19 cellular contexts compared by ENCODE assay signal in genomic region chr12:10557329-10557728, GRCh38. TPM values are rescaled to one million over a fixed set of nuclear protein-coding genes. Genes with fewer than 3 reads are reported as not detected.
A peak's percentile ranks its signal among the peaks of the same experiment; 100 is the strongest.
DNase-seq lines count a peak whose midpoint lies in the region; ATAC-seq, FAIRE-seq and TF ChIP-seq lines count a peak whose summit lies in the region.
"Had no signal": no experiment of that assay in that cellular context is flagged by ENCODE, and none has a peak within 500 bp of the region (broad histone marks: within the 10 kb centered on the region; RNA-seq: fewer than 3 reads in every experiment).

No MANE protein-coding gene starts in this region.

- peaks cover 3% of the 10 kb centered on the region; the same call in 1 of the 2 replicates for H3K36me3 Mint-ChIP-seq in WTC11
- H3K36me3 Mint-ChIP-seq in natural killer cell treated with Interleukin-12 subunit alpha and Interleukin-12 subunit beta and Interleukin-15 and Interleukin-18, amount 100 ng/mL, for 72 hours: peaks cover 43% of the 10 kb centered on the region
- H3K36me3 Mint-ChIP-seq in activated naive CD4-positive, alpha-beta T cell treated with anti-CD3 and anti-CD28 coated beads for 36 hours (ENCODE audit: low read depth): no peaks in the 10 kb centered on the region
- H3K36me3 Mint-ChIP-seq: activated naive CD4-positive, alpha-beta T cell treated with anti-CD3 and anti-CD28 coated beads, Interleukin-2, amount 10 ng/mL, durations not matched to agents 7 days and 5 days; brain; memory B cell had no signal

- POLR2A ChIA-PET in WTC11 (lab: Charles Lee): no interaction called here

- CTCF ChIA-PET in WTC11 (lab: Charles Lee): interaction anchor here (1.1 to 1.5 kb wide), 2 partner anchors 190 to 192 kb away, joined by 3 to 5 read pairs; no protein-coding TSS in a partner anchor
- CTCF ChIA-PET in activated naive CD4-positive, alpha-beta T cell treated with anti-CD3 and anti-CD28 coated beads for 36 hours (lab: Charles Lee): interaction anchor here (2.3 kb wide), 1 partner anchor 321 kb away, joined by 5 read pairs; no protein-coding TSS in a partner anchor

- no peak for DNase-seq in WTC11 (ENCODE audit: low spot score)
- DNase-seq in natural killer cell treated with Interleukin-12 subunit alpha and Interleukin-12 subunit beta and Interleukin-15 and Interleukin-18, amount 100 ng/mL, for 72 hours (ENCODE audit: low spot score): no peak
- DNase-seq in activated naive CD4-positive, alpha-beta T cell treated with anti-CD3 and anti-CD28 coated beads for 36 hours: no peak
- no peak for DNase-seq in middle frontal gyrus (ENCODE audit: extremely low spot score, low spot score)
- no peak for DNase-seq in DMS114 treated with DMSO at 0.1 percent for 48 hours (lab: John Stamatoyannopoulos, UW; ENCODE audit: unreplicated experiment)
- DNase-seq in D721Med (ENCODE audit: insufficient read length, low spot score): no peak
- DNase-seq: activated naive CD4-positive, alpha-beta T cell treated with anti-CD3 and anti-CD28 coated beads, Interleukin-2, amount 10 ng/mL, durations not matched to agents 7 days and 5 days; BE2C; dermis blood vessel endothelial cell; IMR-90; MV-4-11; NCI-H2081; stimulated activated CD4-positive, alpha-beta T cell treated with anti-CD3 and anti-CD28 coated beads, Interleukin-2, amount 100 ng/mL, for 24 hours had no signal

- H3K4me1 Mint-ChIP-seq in WTC11: peaks cover 20% of the 10 kb centered on the region
- H3K4me1 Mint-ChIP-seq in natural killer cell treated with Interleukin-12 subunit alpha and Interleukin-12 subunit beta and Interleukin-15 and Interleukin-18, amount 100 ng/mL, for 72 hours (ENCODE audit: low read depth in 2 of 2): peaks cover 52 to 78% of the 10 kb centered on the region in 2 donors
- peaks cover 6% of the 10 kb centered on the region for H3K4me1 Mint-ChIP-seq in activated naive CD4-positive, alpha-beta T cell treated with anti-CD3 and anti-CD28 coated beads for 36 hours (ENCODE audit: low read depth)
- H3K4me1 Mint-ChIP-seq: brain had no signal

- TF ChIP-seq CTCF in WTC11 (IDR thresholded peaks at IDR 0.05): no peak
- TF ChIP-seq CTCF in D721Med (IDR thresholded peaks at IDR 0.05; ENCODE audit: insufficient read depth, missing control alignments): no peak

- FAIRE-seq in D721Med (lab: Jason Lieb, UNC): no peak

- ATAC-seq in GM18907 (IDR thresholded peaks at IDR 0.05; ENCODE audit: unreplicated experiment) (peak; percentile 17), HG02840 (IDR thresholded peaks at IDR 0.05; ENCODE audit: low FRiP score, unreplicated experiment) (peak; percentile 19), WTC11 (no peak)
- ATAC-seq in natural killer cell treated with Interleukin-12 subunit alpha and Interleukin-12 subunit beta and Interleukin-15 and Interleukin-18, amount 100 ng/mL, for 72 hours: no peak
- ATAC-seq: Panc1 had no signal

- intact Hi-C loops in activated naive CD4-positive, alpha-beta T cell treated with anti-CD3 and anti-CD28 coated beads for 36 hours (cut with micrococcal nuclease): loop anchor here (5.0 kb wide), 1 partner anchor 55 kb away; no protein-coding TSS in a partner anchor

- no peak overlapping the region for H3K4me3 Mint-ChIP-seq in WTC11
- H3K4me3 Mint-ChIP-seq in natural killer cell treated with Interleukin-12 subunit alpha and Interleukin-12 subunit beta and Interleukin-15 and Interleukin-18, amount 100 ng/mL, for 72 hours: peak overlapping the region; percentile 90
- no peak overlapping the region for H3K4me3 Mint-ChIP-seq in activated naive CD4-positive, alpha-beta T cell treated with anti-CD3 and anti-CD28 coated beads for 36 hours
- H3K4me3 Mint-ChIP-seq: activated naive CD4-positive, alpha-beta T cell treated with anti-CD3 and anti-CD28 coated beads, Interleukin-2, amount 10 ng/mL, durations not matched to agents 7 days and 5 days; brain; memory B cell had no signal

- peaks cover 17% of the 10 kb centered on the region for H3K9me3 Mint-ChIP-seq in WTC11
- peaks cover 5% of the 10 kb centered on the region for H3K9me3 Mint-ChIP-seq in natural killer cell treated with Interleukin-12 subunit alpha and Interleukin-12 subunit beta and Interleukin-15 and Interleukin-18, amount 100 ng/mL, for 72 hours
- H3K9me3 Mint-ChIP-seq in activated naive CD4-positive, alpha-beta T cell treated with anti-CD3 and anti-CD28 coated beads for 36 hours: no peaks in the 10 kb centered on the region
- H3K9me3 Mint-ChIP-seq: activated naive CD4-positive, alpha-beta T cell treated with anti-CD3 and anti-CD28 coated beads, Interleukin-2, amount 10 ng/mL, durations not matched to agents 7 days and 5 days; brain had no signal

- no peaks in the 10 kb centered on the region for H3K27me3 Mint-ChIP-seq in WTC11 (ENCODE audit: low read depth)
- no peaks in the 10 kb centered on the region for H3K27me3 Mint-ChIP-seq in natural killer cell treated with Interleukin-12 subunit alpha and Interleukin-12 subunit beta and Interleukin-15 and Interleukin-18, amount 100 ng/mL, for 72 hours
- H3K27me3 Mint-ChIP-seq in activated naive CD4-positive, alpha-beta T cell treated with anti-CD3 and anti-CD28 coated beads for 36 hours (ENCODE audit: low read depth): no peaks in the 10 kb centered on the region

- peak overlapping the region; percentile 30 for H3K27ac Mint-ChIP-seq in WTC11
- peak overlapping the region; percentile 92 to 95 for H3K27ac Mint-ChIP-seq in natural killer cell treated with Interleukin-12 subunit alpha and Interleukin-12 subunit beta and Interleukin-15 and Interleukin-18, amount 100 ng/mL, for 72 hours
- H3K27ac Mint-ChIP-seq in activated naive CD4-positive, alpha-beta T cell treated with anti-CD3 and anti-CD28 coated beads for 36 hours: no peak overlapping the region
- H3K27ac Mint-ChIP-seq: activated naive CD4-positive, alpha-beta T cell treated with anti-CD3 and anti-CD28 coated beads, Interleukin-2, amount 10 ng/mL, durations not matched to agents 7 days and 5 days; brain; memory B cell had no signal

TF ChIP-seq in WTC11, 78 proteins besides CTCF, POLR2A, EP300 and RAD21:
- TF ChIP-seq ZNF263 (CRISPR knock-in tag; IDR thresholded peaks at IDR 0.05; ENCODE audit: low read depth): no peak
- no peak for TF ChIP-seq JAZF1 (CRISPR knock-in tag; IDR thresholded peaks at IDR 0.05)
- TF ChIP-seq ZNF317 (CRISPR knock-in tag; IDR thresholded peaks at IDR 0.05; ENCODE audit: borderline replicate concordance, low read depth): no peak
- no peak for TF ChIP-seq SMAD4 (CRISPR knock-in tag; IDR thresholded peaks at IDR 0.05)
- TF ChIP-seq CBFB (CRISPR knock-in tag; IDR thresholded peaks at IDR 0.05; ENCODE audit: low read depth): no peak
- no peak for TF ChIP-seq ATF1 (CRISPR knock-in tag; IDR thresholded peaks at IDR 0.05)
- TF ChIP-seq CREM (CRISPR knock-in tag; IDR thresholded peaks at IDR 0.05): no peak
- TF ChIP-seq ZNF416 (CRISPR knock-in tag; IDR thresholded peaks at IDR 0.05): no peak
- no peak for TF ChIP-seq USF2 (CRISPR knock-in tag; IDR thresholded peaks at IDR 0.05)
- TF ChIP-seq ZNF281 (CRISPR knock-in tag; IDR thresholded peaks at IDR 0.05): no peak
- TF ChIP-seq ELF4 (CRISPR knock-in tag; IDR thresholded peaks at IDR 0.05; ENCODE audit: low read depth): no peak
- no peak for TF ChIP-seq TEAD1 (CRISPR knock-in tag; IDR thresholded peaks at IDR 0.05)
- no peak for TF ChIP-seq IRF2 (CRISPR knock-in tag; IDR thresholded peaks at IDR 0.05; ENCODE audit: borderline replicate concordance, low read depth)
- TF ChIP-seq NR2C2 (CRISPR knock-in tag; IDR thresholded peaks at IDR 0.05): no peak

RNA-seq across cellular contexts. Expression of gene EIF2S3B, which starts 51.6 kb away (rescaled TPM):
- 0.55 to 1.0 TPM (median 0.69 TPM) in 3 replicates for total RNA-seq in WTC11 (2021)
- under 1 TPM; 0.33 to 0.45 TPM for total RNA-seq in natural killer cell treated with Interleukin-12 subunit alpha and Interleukin-12 subunit beta and Interleukin-15 and Interleukin-18, amount 100 ng/mL, for 72 hours
- 1 to 10 TPM; 2.1 to 3.1 TPM for total RNA-seq in activated naive CD4-positive, alpha-beta T cell treated with anti-CD3 and anti-CD28 coated beads for 36 hours
- total RNA-seq: right atrium auricular region had no signal

RNA-seq across cellular contexts. Expression of gene MAGOHB, which starts 56.1 kb away (rescaled TPM):
- 36.1 to 37.0 TPM (median 36.8 TPM) in 3 replicates for total RNA-seq in WTC11 (2021)
- total RNA-seq in natural killer cell treated with Interleukin-12 subunit alpha and Interleukin-12 subunit beta and Interleukin-15 and Interleukin-18, amount 100 ng/mL, for 72 hours: 10 to 100 TPM; 84.0 to 94.4 TPM
- total RNA-seq in activated naive CD4-positive, alpha-beta T cell treated with anti-CD3 and anti-CD28 coated beads for 36 hours: 10 to 100 TPM; 58.8 to 61.1 TPM

Comparison
In these comparisons a context has a peak if more than half of its experiments do, and no peak if none do; other contexts are left out.
1. ATAC-seq: peak in GM18907 (single experiment) and HG02840 (single experiment); none in WTC11 (single experiment) and natural killer cell treated with Interleukin-12 subunit alpha and Interleukin-12 subunit beta and Interleukin-15 and Interleukin-18, amount 100 ng/mL, for 72 hours (0 of 2).